8 cellular contexts compared by ENCODE assay signal in the genomic region with DNA sequence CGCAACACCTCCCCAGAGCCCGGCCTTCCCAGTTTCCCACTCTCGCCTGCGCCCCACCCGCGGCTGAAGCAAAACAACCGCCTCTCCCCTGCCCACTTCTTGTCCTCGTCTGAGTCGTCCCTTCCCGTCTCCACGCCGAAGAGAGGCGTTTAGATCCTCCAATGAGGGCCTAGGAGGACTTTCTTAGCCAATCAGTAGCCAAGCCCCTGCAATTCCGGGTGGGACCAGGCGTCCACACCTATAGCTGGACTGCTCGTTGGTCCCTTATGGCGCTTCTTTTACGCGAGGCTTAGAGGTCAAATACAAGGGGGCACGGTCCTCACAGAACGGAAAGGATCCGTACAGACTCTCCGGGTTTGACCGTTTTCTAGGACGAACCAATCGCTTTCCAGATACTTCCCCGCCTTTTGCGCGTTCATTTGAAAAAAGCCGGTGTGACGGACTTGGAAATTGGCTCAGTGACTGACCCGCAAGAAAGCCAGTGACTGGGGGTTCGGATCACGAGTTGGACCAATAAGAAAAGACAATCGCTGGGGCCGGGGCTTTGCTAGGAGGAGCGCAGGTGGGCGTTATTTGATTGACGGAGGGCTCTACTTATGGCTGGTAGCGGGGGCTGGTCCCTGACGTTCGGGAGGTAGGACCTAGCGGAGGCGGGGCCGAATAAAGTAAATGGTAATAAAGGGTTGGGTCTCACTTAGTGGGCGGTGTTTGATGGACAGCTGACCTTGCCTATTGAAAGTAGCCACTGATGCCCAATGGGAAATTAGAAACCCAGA.
DNase-seq lines count a peak whose midpoint lies in the region; ATAC-seq lines count a peak whose summit lies in the region.

No MANE protein-coding gene starts in this region.

- peak; percentile 73 for ATAC-seq in GM19372 (IDR thresholded peaks at IDR 0.05; ENCODE audit: low read depth, unreplicated experiment)
- peak; percentile 75 for ATAC-seq in HG03521 (IDR thresholded peaks at IDR 0.05; ENCODE audit: unreplicated experiment)

- peak; percentile 100 for DNase-seq in C1 segment of cervical spinal cord (lab: John Stamatoyannopoulos, UW)
- DNase-seq in NCI-H69 (lab: John Stamatoyannopoulos, UW): peak; percentile 99
- peak; percentile 81 to 99 for DNase-seq in activated CD4-positive, alpha-beta T cell treated with anti-CD3 and anti-CD28 coated beads, Interleukin-2, amount 50 U/mL, for 24 hours (ENCODE audit: low read depth in 1 of 2, low spot score in 1 of 2)
- DNase-seq in dedifferentiated amniotic fluid mesenchymal stem cell (ENCODE audit: extremely low spot score): peak; percentile 100
- DNase-seq in left kidney (ENCODE audit: low read depth, low spot score): peak; percentile 100
- peak; percentile 98 for DNase-seq in stimulated activated CD4-positive, alpha-beta T cell treated with anti-CD3 and anti-CD28 coated beads, Interleukin-1b, Interleukin-23, amount 100 ng/mL, for 48 hours

Comparison
In these comparisons a context has a peak if more than half of its experiments do, and no peak if none do; other contexts are left out.
1. Peak in every context shown above with its lines: DNase-seq and ATAC-seq.